ENCODE assay signal across 32 cellular contexts in genomic region chr5:92566113-92566767, GRCh38.
"Had no signal": no experiment of that assay in that cellular context is flagged by ENCODE, and none has a peak within 500 bp of the region (broad histone marks: within the 10 kb centered on the region; RNA-seq: fewer than 3 reads in every experiment).

No MANE protein-coding gene starts in this region.

- H2AFZ ChIP-seq: PC-9 had no signal

- H3K4me3 ChIP-seq: PC-9 had no signal

- ATAC-seq: activated CD8-positive, alpha-beta memory T cell treated with anti-CD3 and anti-CD28 coated beads, Interleukin-2, amount 10 ng/mL, durations not matched to agents 7 days and 5 days; activated naive CD8-positive, alpha-beta T cell treated with anti-CD3 and anti-CD28 coated beads, Interleukin-2, amount 50 U/mL, for 24 hours had no signal

- DNase-seq: activated CD4-positive, alpha-beta memory T cell treated with anti-CD3 and anti-CD28 coated beads, Interleukin-2, amount 10 ng/mL, durations not matched to agents 7 days and 5 days; activated CD4-positive, alpha-beta T cell treated with anti-CD3 and anti-CD28 coated beads for 1 hour; activated CD4-positive, alpha-beta T cell treated with anti-CD3 and anti-CD28 coated beads for 48 hours; activated CD4-positive, CD25-positive, alpha-beta regulatory T cell; activated CD8-positive, alpha-beta memory T cell treated with anti-CD3 and anti-CD28 coated beads for 24 hours; activated CD8-positive, alpha-beta memory T cell treated with anti-CD3 and anti-CD28 coated beads, Interleukin-2, amount 10 ng/mL, durations not matched to agents 7 days and 5 days; activated CD8-positive, alpha-beta memory T cell treated with anti-CD3 and anti-CD28 coated beads, Interleukin-2, amount 50 U/mL, for 48 hours; activated effector memory CD4-positive, alpha-beta T cell treated with Interleukin-2 at 50 U/mL for 16 hours; activated naive CD4-positive, alpha-beta T cell treated with anti-CD3 and anti-CD28 coated beads, Interleukin-2, amount 10 ng/mL, durations not matched to agents 7 days and 5 days; activated naive CD8-positive, alpha-beta T cell treated with anti-CD3 and anti-CD28 coated beads, Interleukin-2, amount 50 U/mL, for 24 hours; activated T-cell treated with anti-CD3 and anti-CD28 coated beads, Interleukin-2, amount 50 U/mL, for 48 hours; anterior cingulate cortex; caudate nucleus; cerebellar nuclear complex; MM.1S; MV-4-11; NCI-H1092; NCI-H146; NCI-H187; NCI-H2029 treated with DMSO at 0.1 percent for 48 hours; NCI-H2107; NCI-H510A; NCI-H526 treated with DMSO at 0.1 percent for 48 hours; NK-92 treated with Interleukin-12 subunit alpha and Interleukin-12 subunit beta, amount 100 ng/mL, for 24 hours; PC-9; Right ventricle myocardium superior; SW 1271; T-helper 1 cell; T-helper 2 cell; T-helper 9 cell; WERI-Rb-1 had no signal

- FAIRE-seq: bronchial epithelial cell had no signal

- H3K27ac ChIP-seq: PC-9, WERI-Rb-1 had no signal

- H3K36me3 ChIP-seq: WERI-Rb-1 had no signal

- H3K4me2 ChIP-seq: PC-9 had no signal
